Comparison of ENCODE assay signal across 19 cellular contexts in genomic region chr11:64696045-64696444, GRCh38. TPM values are rescaled to one million over a fixed set of nuclear protein-coding genes. Genes with fewer than 3 reads are reported as not detected.
"Had no signal": no experiment of that assay in that cellular context is flagged by ENCODE, and none has a peak within 500 bp of the region (broad histone marks: within the 10 kb centered on the region; RNA-seq: fewer than 3 reads in every experiment).

No MANE protein-coding gene starts in this region.

- H3K27me3 ChIP-seq: dorsolateral prefrontal cortex, right atrium auricular region, thyroid gland had no signal

- H3K36me3 ChIP-seq: lower lobe of right lung, prostate gland, right atrium auricular region, stomach, thyroid gland had no signal

- H3K4me1 Mint-ChIP-seq: immature natural killer cell had no signal

- H3K9me3 Mint-ChIP-seq: immature natural killer cell; naive thymus-derived CD8-positive, alpha-beta T cell; nephron progenitor cell; stimulated activated effector memory CD8-positive, alpha-beta T cell treated with anti-CD3 and anti-CD28 coated beads, Interleukin-12 subunit alpha, Interleukin-12 subunit beta, amount 100 ng/mL, for 72 hours had no signal

- H3K27ac ChIP-seq: lower lobe of right lung, prostate gland, right atrium auricular region, stomach, thyroid gland had no signal

- H3K4me3 Mint-ChIP-seq: immature natural killer cell; naive thymus-derived CD8-positive, alpha-beta T cell; nephron progenitor cell; stimulated activated effector memory CD8-positive, alpha-beta T cell treated with anti-CD3 and anti-CD28 coated beads, Interleukin-12 subunit alpha, Interleukin-12 subunit beta, amount 100 ng/mL, for 72 hours had no signal

- H3K4me3 ChIP-seq: dorsolateral prefrontal cortex, lower lobe of right lung, prostate gland, right atrium auricular region, stomach, thyroid gland had no signal

- H3K36me3 Mint-ChIP-seq: immature natural killer cell; naive thymus-derived CD8-positive, alpha-beta T cell; stimulated activated effector memory CD8-positive, alpha-beta T cell treated with anti-CD3 and anti-CD28 coated beads, Interleukin-12 subunit alpha, Interleukin-12 subunit beta, amount 100 ng/mL, for 72 hours had no signal

- DNase-seq: dorsolateral prefrontal cortex; effector CD4-positive, alpha-beta T cell; hypothalamus; immature natural killer cell; islet precursor cell; left ventricle myocardium superior; lower lobe of right lung; naive thymus-derived CD8-positive, alpha-beta T cell; nephron progenitor cell; stimulated activated CD4-positive, alpha-beta T cell treated with anti-CD3 and anti-CD28 coated beads, Interleukin-2, amount 100 ng/mL, for 24 hours; stimulated activated CD4-positive, alpha-beta T cell treated with anti-CD3 and anti-CD28 coated beads, Interleukin-4, amount 100 ng/mL, for 24 hours; stimulated activated naive CD4-positive, alpha-beta T cell treated with Interleukin-2 at 50 U/mL for 16 hours; stomach; thyroid gland; trophoblast cell had no signal

- ATAC-seq: left ventricle myocardium superior; lower lobe of right lung; naive thymus-derived CD8-positive, alpha-beta T cell; sciatic nerve; stimulated activated effector memory CD8-positive, alpha-beta T cell treated with anti-CD3 and anti-CD28 coated beads, Interleukin-12 subunit alpha, Interleukin-12 subunit beta, amount 100 ng/mL, for 72 hours had no signal

- H3K27ac Mint-ChIP-seq: immature natural killer cell, nephron progenitor cell had no signal

- H3K4me1 ChIP-seq: lower lobe of right lung, prostate gland, right atrium auricular region, stomach, thyroid gland had no signal

- H3K9me3 ChIP-seq: lower lobe of right lung, prostate gland, right atrium auricular region, stomach, thyroid gland had no signal

RNA-seq across cellular contexts. Expression of gene NRXN2, which starts 27.0 kb away (rescaled TPM):
- polyA plus RNA-seq: naive thymus-derived CD8-positive, alpha-beta T cell had no signal
